In the genomic region with DNA sequence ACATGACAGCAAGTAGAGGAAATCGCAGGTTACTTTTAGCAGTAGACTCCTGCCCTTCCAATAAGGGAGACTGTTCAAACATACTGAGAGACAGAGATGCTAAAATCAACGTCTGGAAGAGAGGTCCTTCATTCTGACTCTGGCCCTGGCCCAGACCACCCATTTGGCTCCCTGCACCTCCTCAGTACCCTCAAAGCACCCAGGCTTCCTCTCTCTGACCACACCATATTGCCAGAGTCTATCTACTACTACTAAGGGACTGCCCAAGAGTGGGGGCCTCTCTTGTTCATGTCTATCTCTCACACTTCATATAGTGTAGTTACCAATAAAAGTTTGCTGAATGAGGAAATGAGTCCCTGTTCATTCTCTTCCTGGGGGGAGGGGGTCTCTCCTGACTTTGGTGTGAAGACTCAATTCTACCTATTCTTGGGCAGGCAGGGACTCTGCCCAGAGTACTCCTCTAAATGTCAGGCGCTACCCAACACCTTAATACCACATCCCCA, we compare ENCODE assay signal across 8 cellular contexts. TPM values are rescaled to one million over a fixed set of nuclear protein-coding genes. Genes with fewer than 3 reads are reported as not detected.
DNase-seq lines count a peak whose midpoint lies in the region; ATAC-seq, FAIRE-seq and TF ChIP-seq lines count a peak whose summit lies in the region.

No MANE protein-coding gene starts in this region.

- no peak for FAIRE-seq in keratinocyte (lab: Jason Lieb, UNC)

- H3K9ac ChIP-seq in keratinocyte (ENCODE audit: control insufficient read depth, extremely low read depth, insufficient read depth, low read length): peak overlapping the region; percentile 87

- peak overlapping the region; percentile 85 to 98 (median 92) for H3K27ac ChIP-seq in Peyer's patch
- peak overlapping the region; percentile 98 for H3K27ac ChIP-seq in keratinocyte (ENCODE audit: control insufficient read depth, insufficient read depth, low read length)
- peak overlapping the region; percentile 98 to 99 for H3K27ac ChIP-seq in testis

- no peaks in the 10 kb centered on the region for H4K20me1 ChIP-seq in keratinocyte (ENCODE audit: control insufficient read depth, extremely low read depth, insufficient read depth, low read length)

- TF ChIP-seq POLR2A in Peyer's patch (IDR thresholded peaks at IDR 0.05) (no peak), testis (IDR thresholded peaks at IDR 0.05) (no peak)

- peaks cover 11% of the 10 kb centered on the region for H3K36me3 Mint-ChIP-seq in T-helper 1 cell treated with Interleukin-12 subunit alpha and Interleukin-12 subunit beta and Interleukin-4 antibody, amounts not matched to agents 30 μg/mL and 1 μg/mL, for 36 hours (ENCODE audit: low read depth)

- H3K36me3 ChIP-seq in Peyer's patch (no peaks in the 10 kb centered on the region), keratinocyte (ENCODE audit: control insufficient read depth in 2 of 2, extremely low read depth in 1 of 2, insufficient read depth in 2 of 2, low read length in 2 of 2) (no peaks in the 10 kb centered on the region), testis (ENCODE audit: low read depth, missing control alignments) (no peaks in the 10 kb centered on the region)

- peaks cover 85% of the 10 kb centered on the region for H3K79me2 ChIP-seq in keratinocyte (ENCODE audit: control insufficient read depth, insufficient read depth, low read length)

- H3K9me3 ChIP-seq in Peyer's patch (no peaks in the 10 kb centered on the region), keratinocyte (ENCODE audit: control insufficient read depth, low read depth, low read length) (no peaks in the 10 kb centered on the region), testis (no peaks in the 10 kb centered on the region)

- peak overlapping the region; percentile 81 for H3K4me3 Mint-ChIP-seq in T-helper 1 cell treated with Interleukin-12 subunit alpha and Interleukin-12 subunit beta and Interleukin-4 antibody, amounts not matched to agents 30 μg/mL and 1 μg/mL, for 36 hours

- H3K4me1 ChIP-seq in Peyer's patch (peaks cover 33 to 77% (median 57%) of the 10 kb centered on the region in 4 donors), keratinocyte (ENCODE audit: control insufficient read depth, extremely low read depth, insufficient read depth, low read length) (peaks cover 80% of the 10 kb centered on the region), testis (peaks cover 71% of the 10 kb centered on the region)

- ATAC-seq in GM18519 (IDR thresholded peaks at IDR 0.05; ENCODE audit: low FRiP score, unreplicated experiment): no peak

- no peak overlapping the region for H2AFZ ChIP-seq in keratinocyte (ENCODE audit: control insufficient read depth, low read length)

- 54 to 61% methylated on average over 3 of the region's 3 CpGs for WGBS in testis, 2 donors

- peaks cover 4% of the 10 kb centered on the region for H3K9me1 ChIP-seq in keratinocyte (ENCODE audit: control insufficient read depth, extremely low read depth, insufficient read depth, low read length)

- peak overlapping the region; percentile 99 for H3K4me2 ChIP-seq in keratinocyte (ENCODE audit: control insufficient read depth, extremely low read depth, insufficient read depth, low read depth, low read length)

- H3K9me3 Mint-ChIP-seq in T-helper 1 cell treated with Interleukin-12 subunit alpha and Interleukin-12 subunit beta and Interleukin-4 antibody, amounts not matched to agents 30 μg/mL and 1 μg/mL, for 36 hours: no peaks in the 10 kb centered on the region

- peak overlapping the region; percentile 97 for H3K27ac Mint-ChIP-seq in T-helper 1 cell treated with Interleukin-12 subunit alpha and Interleukin-12 subunit beta and Interleukin-4 antibody, amounts not matched to agents 30 μg/mL and 1 μg/mL, for 36 hours

- no peaks in the 10 kb centered on the region for H3K27me3 ChIP-seq in Peyer's patch
- H3K27me3 ChIP-seq in keratinocyte (ENCODE audit: control insufficient read depth, extremely low read depth, insufficient read depth, low read length): no peaks in the 10 kb centered on the region
- no peaks in the 10 kb centered on the region for H3K27me3 ChIP-seq in testis

- TF ChIP-seq CTCF in Peyer's patch (IDR thresholded peaks at IDR 0.05) (no peak), keratinocyte (optimal IDR thresholded peaks at IDR 0.05 in 1 of 3, IDR thresholded peaks at IDR 0.05 in 1 of 3, conservative IDR thresholded peaks at IDR 0.05 in 1 of 3; ENCODE audit: extremely low read depth in 1 of 3, insufficient read depth in 2 of 3, low read length in 3 of 3) (no peak), testis (IDR thresholded peaks at IDR 0.05) (no peak)

- dilution Hi-C loops in keratinocyte (cut with MboI; ENCODE audit: extremely low pct_ligation_motif_present, low sequenced_read_pairs): no loop called here

- H3K4me3 ChIP-seq in Peyer's patch: no peak overlapping the region
- peak overlapping the region in 2 of 3 experiments; percentile 14 to 24 for H3K4me3 ChIP-seq in keratinocyte (ENCODE audit: control insufficient read depth in 2 of 3, extremely low read depth in 1 of 3, insufficient read depth in 2 of 3, low read depth in 1 of 3, low read length in 3 of 3)
- H3K4me3 ChIP-seq in testis: no peak overlapping the region

- intact Hi-C loops in testis (cut with DNase I; ENCODE audit: low total_unique reads): no loop called here

- DNase-seq in T-helper 1 cell (no peak), Peyer's patch (no peak), keratinocyte (ENCODE audit: low read depth, low spot score) (no peak), testis (no peak), RKO (ENCODE audit: low spot score) (no peak), EL (no peak)

- H3K4me1 Mint-ChIP-seq in T-helper 1 cell treated with Interleukin-12 subunit alpha and Interleukin-12 subunit beta and Interleukin-4 antibody, amounts not matched to agents 30 μg/mL and 1 μg/mL, for 36 hours (ENCODE audit: low read depth): peaks cover 78% of the 10 kb centered on the region

- no peaks in the 10 kb centered on the region for H3K27me3 Mint-ChIP-seq in T-helper 1 cell treated with Interleukin-12 subunit alpha and Interleukin-12 subunit beta and Interleukin-4 antibody, amounts not matched to agents 30 μg/mL and 1 μg/mL, for 36 hours (ENCODE audit: low read depth)

RNA-seq across cellular contexts. Expression of a gene that starts 8.5 kb away (rescaled TPM):
- total RNA-seq in Peyer's patch (10 to 100 TPM; 26.4 to 65.3 (median 44.1) TPM), testis (100 to 1,000 TPM; 192 to 212 TPM)
- polyA plus RNA-seq in keratinocyte (54.3 to 82.9 TPM (median 55.1 TPM) in 3 replicates), testis (ENCODE audit: insufficient read depth, low read depth, low replicate concordance) (112 TPM)
- polyA plus RNA-seq in keratinocyte (2011; ENCODE audit: low read depth): 9.5 TPM
- polyA plus RNA-seq in keratinocyte (2011; cell fraction: cytosol; rRNA removed): 57.6 and 65.9 TPM in 2 replicates
- 114 and 120 TPM in 2 replicates for polyA plus RNA-seq in keratinocyte (2011; cell fraction: nucleus; rRNA removed)
- polyA plus RNA-seq in keratinocyte (2012; ENCODE audit: low replicate concordance): 60.2 and 84.0 TPM in 2 replicates
- polyA minus RNA-seq in keratinocyte: 112 to 184 TPM (median 118 TPM) in 3 replicates
- polyA minus RNA-seq in keratinocyte (2011; cell fraction: cytosol; rRNA and poly(A)+ RNA removed): 89.8 TPM
- polyA minus RNA-seq in keratinocyte (2011; cell fraction: nucleus; rRNA and poly(A)+ RNA removed): 109 and 160 TPM in 2 replicates

Comparison
In these comparisons a context has a peak if more than half of its experiments do, and no peak if none do; other contexts are left out.
1. H3K4me3 ChIP-seq: peak in keratinocyte (2 of 3); none in Peyer's patch (0 of 4) and testis (0 of 2).
2. Peak in every context shown above with its lines, with median percentiles within 50 percentile points of each other: H3K27ac ChIP-seq.